ENCODE assay signal across 20 cellular contexts in the genomic region with DNA sequence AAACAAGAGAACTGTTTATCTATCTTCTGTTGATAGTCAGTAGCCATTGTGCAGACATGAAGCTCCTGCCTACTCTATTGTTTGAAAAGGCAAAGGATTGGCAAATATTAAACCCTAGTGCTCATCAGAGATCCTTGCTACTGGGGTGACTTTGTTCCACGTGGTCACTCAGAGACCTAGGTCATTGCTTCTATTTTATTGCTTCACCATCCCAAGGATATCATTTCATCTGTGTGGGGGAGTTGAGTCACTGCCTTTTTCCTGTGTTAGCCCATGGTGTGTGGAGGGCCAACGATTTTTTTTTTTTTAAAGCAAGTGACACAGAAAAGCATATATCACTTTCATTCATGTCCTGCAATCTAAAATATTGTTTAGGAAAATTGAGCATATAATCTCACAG.
DNase-seq lines count a peak whose midpoint lies in the region; ATAC-seq and TF ChIP-seq lines count a peak whose summit lies in the region.
"Had no signal": no experiment of that assay in that cellular context is flagged by ENCODE, and none has a peak within 500 bp of the region (broad histone marks: within the 10 kb centered on the region; RNA-seq: fewer than 3 reads in every experiment).

No MANE protein-coding gene starts in this region.

- H3K4me1 ChIP-seq in right cardiac atrium (ENCODE audit: control insufficient read depth, insufficient read depth, low read length) (no peaks in the 10 kb centered on the region), right atrium auricular region (peaks cover 0 to 8% of the 10 kb centered on the region in 2 donors), OCI-LY3 (ENCODE audit: low read length) (no peaks in the 10 kb centered on the region)
- H3K4me1 ChIP-seq: foreskin keratinocyte, lower lobe of right lung, psoas muscle had no signal

- no peaks in the 10 kb centered on the region for H3K79me2 ChIP-seq in OCI-LY3 (ENCODE audit: low read length)

- TF ChIP-seq CTCF in right atrium auricular region (IDR thresholded peaks at IDR 0.05) (no peak), OCI-LY3 (IDR thresholded peaks at IDR 0.05; ENCODE audit: low read depth, low read length) (no peak)

- no peak overlapping the region for H3K4me2 ChIP-seq in OCI-LY3 (ENCODE audit: low read length)
- H3K4me2 ChIP-seq: KMS-11 had no signal

- ATAC-seq in right cardiac atrium: peak; percentile 22 to 90
- ATAC-seq: foreskin keratinocyte, lower lobe of right lung, psoas muscle had no signal

- H3K9me3 ChIP-seq in right cardiac atrium (ENCODE audit: control insufficient read depth, low read length) (no peaks in the 10 kb centered on the region), right atrium auricular region (no peaks in the 10 kb centered on the region), OCI-LY3 (ENCODE audit: insufficient read depth, low read length) (no peaks in the 10 kb centered on the region)
- H3K9me3 ChIP-seq: lower lobe of right lung, psoas muscle had no signal

- H3K27ac ChIP-seq in right cardiac atrium (ENCODE audit: low read length) (no peak overlapping the region), right atrium auricular region (no peak overlapping the region), OCI-LY3 (ENCODE audit: low read length) (no peak overlapping the region)
- H3K27ac ChIP-seq: foreskin keratinocyte, KMS-11, lower lobe of right lung, psoas muscle had no signal

- no peaks in the 10 kb centered on the region for H3K27me3 ChIP-seq in right cardiac atrium (ENCODE audit: control insufficient read depth, insufficient read depth)
- no peaks in the 10 kb centered on the region for H3K27me3 ChIP-seq in right atrium auricular region
- H3K27me3 ChIP-seq in OCI-LY3 (ENCODE audit: low read depth, low read length): no peaks in the 10 kb centered on the region
- H3K27me3 ChIP-seq: foreskin keratinocyte had no signal

- 42% methylated on average over 2 of the region's 2 CpGs for WGBS in right cardiac atrium

- H3K36me3 ChIP-seq in right atrium auricular region: no peaks in the 10 kb centered on the region
- no peaks in the 10 kb centered on the region for H3K36me3 ChIP-seq in OCI-LY3 (replicated peaks; ENCODE audit: low read depth, low read length)
- H3K36me3 ChIP-seq: lower lobe of right lung had no signal

- DNase-seq in right cardiac atrium (no peak), right atrium auricular region (ENCODE audit: low spot score) (no peak), fibroblast of gingiva (ENCODE audit: low read depth) (peak; percentile 65), SK-N-DZ (ENCODE audit: low spot score) (no peak), foreskin melanocyte (no peak), A172 (ENCODE audit: low spot score) (no peak)
- no peak for DNase-seq in activated CD8-positive, alpha-beta memory T cell treated with anti-CD3 and anti-CD28 coated beads for 24 hours
- DNase-seq: activated CD4-positive, alpha-beta T cell treated with anti-CD3 and anti-CD28 coated beads, Interleukin-2, amount 10 ng/mL, durations not matched to agents 24 days and 14 days; activated naive CD4-positive, alpha-beta T cell treated with anti-CD3 and anti-CD28 coated beads, Interleukin-2, amount 10 ng/mL, durations not matched to agents 7 days and 5 days; foreskin keratinocyte; GDM1; lower lobe of right lung; naive B cell; NCI-H2081; psoas muscle; SHP77; stimulated activated CD4-positive, alpha-beta T cell treated with anti-CD3 and anti-CD28 coated beads, Interleukin-15, amount 100 ng/mL, for 24 hours; T1000 had no signal

- H2AFZ ChIP-seq in OCI-LY3 (ENCODE audit: low read depth, low read length): 0 out of 2 replicates have a peak overlapping the region, but pooled peaks have one; percentile 44

- intact Hi-C loops in right cardiac atrium (cut with DNase I): no loop called here

- no peaks in the 10 kb centered on the region for H4K20me1 ChIP-seq in OCI-LY3 (ENCODE audit: insufficient read depth, low read length)

- no peak overlapping the region for H3K4me3 ChIP-seq in right cardiac atrium (ENCODE audit: low read length)
- no peak overlapping the region for H3K4me3 ChIP-seq in right atrium auricular region
- no peak overlapping the region for H3K4me3 ChIP-seq in OCI-LY3 (ENCODE audit: low read length)
- H3K4me3 ChIP-seq: lower lobe of right lung, psoas muscle had no signal

- no peak overlapping the region for H3K9ac ChIP-seq in OCI-LY3 (ENCODE audit: low read length)
- H3K9ac ChIP-seq: KMS-11 had no signal
